ENCODE assay signal across 24 cellular contexts in genomic region chr5:1464096-1464446, GRCh38. TPM values are rescaled to one million over a fixed set of nuclear protein-coding genes. Genes with fewer than 3 reads are reported as not detected.
A peak's percentile ranks its signal among the peaks of the same experiment; 100 is the strongest.
DNase-seq lines count a peak whose midpoint lies in the region; ATAC-seq, FAIRE-seq and TF ChIP-seq lines count a peak whose summit lies in the region.
"Had no signal": no experiment of that assay in that cellular context is flagged by ENCODE, and none has a peak within 500 bp of the region (broad histone marks: within the 10 kb centered on the region; RNA-seq: fewer than 3 reads in every experiment).

No MANE protein-coding gene starts in this region.

- no peaks in the 10 kb centered on the region for H3K27me3 ChIP-seq in right cardiac atrium (ENCODE audit: control insufficient read depth, insufficient read depth)
- H3K27me3 ChIP-seq in RWPE2 (ENCODE audit: insufficient read depth, poor library complexity, severe bottlenecking) = no peaks in the 10 kb centered on the region
- H3K27me3 ChIP-seq in upper lobe of right lung = no peaks in the 10 kb centered on the region
- H3K27me3 ChIP-seq in small intestine (ENCODE audit: control insufficient read depth in 2 of 2, insufficient read depth in 2 of 2, low read length in 2 of 2) = no peaks in the 10 kb centered on the region
- H3K27me3 ChIP-seq: BLaER1 had no signal

- peaks cover 2% of the 10 kb centered on the region for H3K27me3 Mint-ChIP-seq in neural crest cell (ENCODE audit: low read depth)
- H3K27me3 Mint-ChIP-seq: CD4-positive, alpha-beta T cell had no signal

- peak; percentile 5 for DNase-seq in Right ventricle myocardium superior
- no peak for DNase-seq in right cardiac atrium
- DNase-seq in RWPE2 (ENCODE audit: low spot score) = peak; percentile 66
- no peak for DNase-seq in neural crest cell (ENCODE audit: low read depth, low spot score)
- DNase-seq in upper lobe of right lung = peak; percentile 54
- DNase-seq in NCI-H2029 treated with DMSO at 0.1 percent for 48 hours (lab: John Stamatoyannopoulos, UW) = no peak
- DNase-seq in small intestine = no peak
- DNase-seq: Caco-2, DND-41, GOT3, IMR-90, NCI-H1092 treated with DMSO at 0.1 percent for 48 hours, NCI-H1436 treated with DMSO at 0.1 percent for 48 hours, NCI-H2029, NCI-H2171, NCI-H345, NCI-H524, NCI-H774 had no signal

- peaks cover 9% of the 10 kb centered on the region for H3K9me3 Mint-ChIP-seq in neural crest cell
- H3K9me3 Mint-ChIP-seq: CD4-positive, alpha-beta T cell had no signal

- H3K9me3 ChIP-seq in right cardiac atrium (ENCODE audit: control insufficient read depth, low read length) = no peaks in the 10 kb centered on the region
- H3K9me3 ChIP-seq in RWPE2 (ENCODE audit: severe bottlenecking) = no peaks in the 10 kb centered on the region
- no peaks in the 10 kb centered on the region for H3K9me3 ChIP-seq in upper lobe of right lung
- no peaks in the 10 kb centered on the region for H3K9me3 ChIP-seq in small intestine (ENCODE audit: control insufficient read depth, low read depth)
- H3K9me3 ChIP-seq: Caco-2 had no signal

- intact Hi-C loops in Right ventricle myocardium superior (cut with DNase I) (no loop called here), right cardiac atrium (cut with DNase I) (no loop called here), upper lobe of right lung (cut with DNase I) (no loop called here)

- no peak for ATAC-seq in Right ventricle myocardium superior (ENCODE audit: poor library complexity)
- no peak for ATAC-seq in right cardiac atrium
- no peak for ATAC-seq in RWPE2 (ENCODE audit: low read depth)
- no peak for ATAC-seq in upper lobe of right lung
- ATAC-seq: HCT116, Panc1 had no signal

- TF ChIP-seq CTCF in RWPE2 (IDR thresholded peaks at IDR 0.05; ENCODE audit: poor library complexity, severe bottlenecking) (no peak), neural crest cell (conservative IDR thresholded peaks at IDR 0.05) (no peak), upper lobe of right lung (IDR thresholded peaks at IDR 0.05) (no peak)

- no peak overlapping the region for H3K4me3 Mint-ChIP-seq in neural crest cell
- H3K4me3 Mint-ChIP-seq: CD4-positive, alpha-beta T cell had no signal

- FAIRE-seq in small intestine (lab: Jason Lieb, UNC) = no peak

- H3K27ac Mint-ChIP-seq in neural crest cell (ENCODE audit: unreplicated experiment) = peak overlapping the region; percentile 57
- H3K27ac Mint-ChIP-seq: CD4-positive, alpha-beta T cell had no signal

- H3K4me1 ChIP-seq in right cardiac atrium (ENCODE audit: control insufficient read depth, insufficient read depth, low read length) (no peaks in the 10 kb centered on the region), RWPE2 (ENCODE audit: insufficient read depth, poor library complexity, severe bottlenecking) (no peaks in the 10 kb centered on the region), upper lobe of right lung (no peaks in the 10 kb centered on the region), small intestine (ENCODE audit: control insufficient read depth in 2 of 2, insufficient read depth in 1 of 2, low read depth in 1 of 2, low read length in 1 of 2) (no peaks in the 10 kb centered on the region)
- H3K4me1 ChIP-seq: Caco-2 had no signal

- WGBS in right cardiac atrium = 91% methylated on average over 14 of the region's 14 CpGs
- WGBS in small intestine, 3 donors = 95 to 98% (median 96%) methylated on average over 14 of the region's 14 CpGs

- peaks cover 60% of the 10 kb centered on the region for H3K36me3 ChIP-seq in RWPE2 (ENCODE audit: low read depth)
- H3K36me3 ChIP-seq in upper lobe of right lung = peaks cover 66% of the 10 kb centered on the region
- no peaks in the 10 kb centered on the region for H3K36me3 ChIP-seq in small intestine (ENCODE audit: control insufficient read depth in 2 of 2, insufficient read depth in 2 of 2, low read length in 2 of 2)

- H3K27ac ChIP-seq in right cardiac atrium (ENCODE audit: low read length) (no peak overlapping the region), RWPE2 (ENCODE audit: poor library complexity, severe bottlenecking) (no peak overlapping the region), upper lobe of right lung (no peak overlapping the region), small intestine (ENCODE audit: low read depth in 1 of 2, low read length in 1 of 2) (no peak overlapping the region)
- H3K27ac ChIP-seq: BLaER1, KMS-11 had no signal

- H3K4me1 Mint-ChIP-seq in neural crest cell = peaks cover 12% of the 10 kb centered on the region

- H3K4me3 ChIP-seq in right cardiac atrium (ENCODE audit: low read length) = no peak overlapping the region
- H3K4me3 ChIP-seq in RWPE2 (ENCODE audit: severe bottlenecking) = no peak overlapping the region
- H3K4me3 ChIP-seq in upper lobe of right lung = no peak overlapping the region
- no peak overlapping the region for H3K4me3 ChIP-seq in small intestine (ENCODE audit: low read depth in 1 of 2, low read length in 2 of 2)
- H3K4me3 ChIP-seq: BLaER1 had no signal

- H3K36me3 Mint-ChIP-seq in neural crest cell (ENCODE audit: low read depth) = peaks cover 53% of the 10 kb centered on the region

RNA-seq across cellular contexts. Expression of gene SLC6A3, which starts 18.8 kb away (rescaled TPM):
- total RNA-seq in Right ventricle myocardium superior = not detected
- total RNA-seq in right cardiac atrium = not detected
- polyA plus RNA-seq in right cardiac atrium = not detected
- 0.16 and 0.27 TPM in 2 replicates for total RNA-seq in neural crest cell
- 0.52 TPM for total RNA-seq in upper lobe of right lung
- under 1 TPM in 1 of 3 donors, not detected in 2; 0.30 TPM for polyA plus RNA-seq in small intestine
- total RNA-seq: Caco-2, IMR-90, SK-MEL-5 had no signal
- polyA plus RNA-seq: IMR-90 had no signal

RNA-seq across cellular contexts. Expression of gene LPCAT1, which starts 59.7 kb away (rescaled TPM):
- total RNA-seq in Right ventricle myocardium superior (11.5 TPM), right cardiac atrium (10 to 100 TPM; 11.0 to 19.7 (median 15.5) TPM), neural crest cell (101 and 111 TPM in 2 replicates), upper lobe of right lung (690 TPM)
- polyA plus RNA-seq in right cardiac atrium (15.6 TPM), small intestine (10 to 100 TPM in 1 of 3 donors, 1 to 10 TPM in 2; 4.5 to 22.3 (median 5.1) TPM)

Comparison
In these comparisons a context has a peak if more than half of its experiments do, and no peak if none do; other contexts are left out.
1. DNase-seq: peak in Right ventricle myocardium superior (single experiment), RWPE2 (single experiment) and upper lobe of right lung (single experiment); none in right cardiac atrium (0 of 3), neural crest cell (single experiment), NCI-H2029 treated with DMSO at 0.1 percent for 48 hours (single experiment) and small intestine (single experiment).